Comparison of ENCODE assay signal across 12 cellular contexts in genomic region chr4:80172203-80172602, GRCh38. TPM values are rescaled to one million over a fixed set of nuclear protein-coding genes. Genes with fewer than 3 reads are reported as not detected.
DNase-seq lines count a peak whose midpoint lies in the region; ATAC-seq, FAIRE-seq and TF ChIP-seq lines count a peak whose summit lies in the region.
"Had no signal": no experiment of that assay in that cellular context is flagged by ENCODE, and none has a peak within 500 bp of the region (broad histone marks: within the 10 kb centered on the region; RNA-seq: fewer than 3 reads in every experiment).

No MANE protein-coding gene starts in this region.

- peak overlapping the region; percentile 71 for H3K27ac ChIP-seq in DND-41 (ENCODE audit: low read length)
- H3K27ac ChIP-seq: dorsolateral prefrontal cortex, KMS-11, pancreas had no signal

- no peak for DNase-seq in DND-41
- DNase-seq in activated naive CD8-positive, alpha-beta T cell treated with anti-CD3 and anti-CD28 coated beads, Interleukin-2, amount 10 ng/mL, durations not matched to agents 7 days and 5 days = no peak
- DNase-seq in endothelial cell (ENCODE audit: low spot score) = no peak
- no peak for DNase-seq in NCI-H510A treated with DMSO at 0.1 percent for 48 hours (lab: John Stamatoyannopoulos, UW)
- DNase-seq in HTR-8/SVneo (ENCODE audit: insufficient read length, low spot score) = no peak
- DNase-seq in NCI-H446 (lab: John Stamatoyannopoulos, UW) = no peak
- DNase-seq: Calu3, dorsolateral prefrontal cortex, pancreas had no signal

- peaks cover 37% of the 10 kb centered on the region for H3K4me1 Mint-ChIP-seq in activated naive CD8-positive, alpha-beta T cell treated with anti-CD3 and anti-CD28 coated beads, Interleukin-2, amount 10 ng/mL, durations not matched to agents 7 days and 5 days
- peaks cover 14% of the 10 kb centered on the region for H3K4me1 Mint-ChIP-seq in endothelial cell (ENCODE audit: unreplicated experiment)

- no peak for FAIRE-seq in HTR-8/SVneo (lab: Jason Lieb, UNC)
- FAIRE-seq: pancreas had no signal

- no peaks in the 10 kb centered on the region for H3K9me3 ChIP-seq in DND-41 (ENCODE audit: insufficient read depth, low read length, severe bottlenecking)
- H3K9me3 ChIP-seq: pancreas had no signal

- ATAC-seq in DND-41 (ENCODE audit: insufficient read depth, low read depth) (no peak), GM19452 (IDR thresholded peaks at IDR 0.05; ENCODE audit: unreplicated experiment) (peak; percentile 55), HG03139 (IDR thresholded peaks at IDR 0.05; ENCODE audit: unreplicated experiment) (peak; percentile 54)
- ATAC-seq in activated naive CD8-positive, alpha-beta T cell treated with anti-CD3 and anti-CD28 coated beads, Interleukin-2, amount 10 ng/mL, durations not matched to agents 7 days and 5 days (ENCODE audit: low read depth) = peak; percentile 47
- ATAC-seq: pancreas had no signal

- TF ChIP-seq CTCF in DND-41 (IDR thresholded peaks at IDR 0.05; ENCODE audit: borderline replicate concordance, extremely low read depth, low read length, poor library complexity, severe bottlenecking) (no peak), endothelial cell (IDR thresholded peaks at IDR 0.05; ENCODE audit: unreplicated experiment) (no peak)

- H3K36me3 ChIP-seq in DND-41 (ENCODE audit: insufficient read depth, low read length) = no peaks in the 10 kb centered on the region
- H3K36me3 ChIP-seq: pancreas had no signal

- no peaks in the 10 kb centered on the region for H4K20me1 ChIP-seq in DND-41 (ENCODE audit: insufficient read depth, low read length)

- no peak overlapping the region for H3K4me3 ChIP-seq in DND-41 (ENCODE audit: low read depth in 1 of 2, low read length in 2 of 2)
- H3K4me3 ChIP-seq: dorsolateral prefrontal cortex, pancreas had no signal

- H3K27me3 Mint-ChIP-seq in activated naive CD8-positive, alpha-beta T cell treated with anti-CD3 and anti-CD28 coated beads, Interleukin-2, amount 10 ng/mL, durations not matched to agents 7 days and 5 days = no peaks in the 10 kb centered on the region
- H3K27me3 Mint-ChIP-seq in endothelial cell (ENCODE audit: unreplicated experiment) = no peaks in the 10 kb centered on the region

- H2AFZ ChIP-seq in DND-41 (ENCODE audit: low read depth, low read length) = peak overlapping the region; percentile 43

- H3K36me3 Mint-ChIP-seq in activated naive CD8-positive, alpha-beta T cell treated with anti-CD3 and anti-CD28 coated beads, Interleukin-2, amount 10 ng/mL, durations not matched to agents 7 days and 5 days = peaks cover 10% of the 10 kb centered on the region
- no peaks in the 10 kb centered on the region for H3K36me3 Mint-ChIP-seq in endothelial cell (ENCODE audit: low read depth, unreplicated experiment)

- peaks cover 4% of the 10 kb centered on the region for H3K9me3 Mint-ChIP-seq in activated naive CD8-positive, alpha-beta T cell treated with anti-CD3 and anti-CD28 coated beads, Interleukin-2, amount 10 ng/mL, durations not matched to agents 7 days and 5 days
- no peaks in the 10 kb centered on the region for H3K9me3 Mint-ChIP-seq in endothelial cell (ENCODE audit: unreplicated experiment)

- no peak overlapping the region for H3K4me2 ChIP-seq in DND-41 (ENCODE audit: insufficient read depth, low read length)
- H3K4me2 ChIP-seq: KMS-11 had no signal

- H3K27me3 ChIP-seq in DND-41 (ENCODE audit: insufficient read depth, low read length, poor library complexity) = no peaks in the 10 kb centered on the region

- H3K27ac Mint-ChIP-seq in activated naive CD8-positive, alpha-beta T cell treated with anti-CD3 and anti-CD28 coated beads, Interleukin-2, amount 10 ng/mL, durations not matched to agents 7 days and 5 days = peak overlapping the region; percentile 72
- no peak overlapping the region for H3K27ac Mint-ChIP-seq in endothelial cell (ENCODE audit: unreplicated experiment)

- no peaks in the 10 kb centered on the region for H3K79me2 ChIP-seq in DND-41 (ENCODE audit: insufficient read depth, low read length)

- peaks cover 27% of the 10 kb centered on the region for H3K4me1 ChIP-seq in DND-41 (ENCODE audit: insufficient read depth, low read length)
- H3K4me1 ChIP-seq: pancreas had no signal

- H3K9ac ChIP-seq in DND-41 (ENCODE audit: low read depth, low read length) = no peak overlapping the region
- H3K9ac ChIP-seq: KMS-11 had no signal

- H3K4me3 Mint-ChIP-seq in activated naive CD8-positive, alpha-beta T cell treated with anti-CD3 and anti-CD28 coated beads, Interleukin-2, amount 10 ng/mL, durations not matched to agents 7 days and 5 days = peak overlapping the region; percentile 57
- no peak overlapping the region for H3K4me3 Mint-ChIP-seq in endothelial cell (ENCODE audit: unreplicated experiment)

- POLR2A ChIA-PET in activated naive CD8-positive, alpha-beta T cell treated with anti-CD3 and anti-CD28 coated beads, Interleukin-2, amount 10 ng/mL, durations not matched to agents 7 days and 5 days (lab: Charles Lee) = interaction anchor here (1.0 to 3.4 kb wide), 6 partner anchors 11 to 99 kb away, joined by 3 to 22 read pairs (median 9); partner anchors contain the start of gene ANTXR2

RNA-seq across cellular contexts. Expression of gene PRDM8, which starts 25.1 kb away (rescaled TPM):
- total RNA-seq in activated naive CD8-positive, alpha-beta T cell treated with anti-CD3 and anti-CD28 coated beads, Interleukin-2, amount 10 ng/mL, durations not matched to agents 7 days and 5 days = 1 to 10 TPM; 8.2 to 9.5 TPM
- 30.5 TPM for total RNA-seq in endothelial cell (ENCODE audit: unreplicated experiment)
